Comparison of ENCODE assay signal across 14 cellular contexts in the genomic region with DNA sequence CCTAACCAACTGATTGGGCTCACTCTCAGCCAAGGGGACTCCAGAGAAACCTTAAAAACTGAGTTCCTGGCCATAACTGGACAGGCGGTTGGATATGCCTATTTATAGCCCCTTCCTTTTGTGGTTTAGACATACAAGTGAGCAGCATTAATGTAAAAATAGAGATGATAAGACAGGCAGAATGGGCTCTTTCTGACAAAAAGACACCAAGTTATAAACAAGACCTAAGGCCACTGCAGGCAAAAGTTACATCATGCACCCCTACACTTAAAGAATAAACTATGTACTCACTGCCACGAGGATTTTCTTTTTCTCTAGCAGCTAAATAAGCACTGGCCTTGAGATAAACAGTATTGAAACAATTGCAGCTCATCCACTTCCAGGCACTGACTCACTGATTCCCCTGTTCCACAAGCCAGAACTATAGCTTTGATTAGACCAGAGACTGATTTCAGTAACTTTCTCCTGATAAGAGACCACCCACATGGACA. TPM values are rescaled to one million over a fixed set of nuclear protein-coding genes. Genes with fewer than 3 reads are reported as not detected.
DNase-seq lines count a peak whose midpoint lies in the region; ATAC-seq, FAIRE-seq and TF ChIP-seq lines count a peak whose summit lies in the region.
"Had no signal": no experiment of that assay in that cellular context is flagged by ENCODE, and none has a peak within 500 bp of the region (broad histone marks: within the 10 kb centered on the region; RNA-seq: fewer than 3 reads in every experiment).

No MANE protein-coding gene starts in this region.

- H3K79me2 ChIP-seq in Loucy (ENCODE audit: insufficient read depth, low read length) (no peaks in the 10 kb centered on the region), K562 (ENCODE audit: control insufficient read depth, insufficient read depth, low read length) (no peaks in the 10 kb centered on the region)

- no peak overlapping the region for H3K4me3 ChIP-seq in AG04450 (ENCODE audit: low read depth, low read length)
- peak overlapping the region; percentile 46 for H3K4me3 ChIP-seq in Loucy (ENCODE audit: low read length, poor library complexity, severe bottlenecking)
- H3K4me3 ChIP-seq in K562: no peak overlapping the region
- H3K4me3 ChIP-seq in lower leg skin (ENCODE audit: low read depth, poor library complexity, severe bottlenecking): no peak overlapping the region
- no peak overlapping the region for H3K4me3 ChIP-seq in HAP-1

- H3K4me2 ChIP-seq in Loucy (ENCODE audit: low read depth, low read length, poor library complexity, severe bottlenecking): peak overlapping the region; percentile 75
- H3K4me2 ChIP-seq in K562 (ENCODE audit: insufficient read depth, low read length): no peak overlapping the region

- intact Hi-C loops in K562 (cut with micrococcal nuclease) (no loop called here), lower leg skin (cut with DNase I; ENCODE audit: low total_unique reads) (no loop called here)

- TF ChIP-seq POLR2A in K562 (conservative IDR thresholded peaks at IDR 0.05) (no peak), lower leg skin (IDR thresholded peaks at IDR 0.05) (no peak)

- H3K27me3 ChIP-seq in AG04450 (ENCODE audit: control insufficient read depth, insufficient read depth, low read length): no peaks in the 10 kb centered on the region
- no peaks in the 10 kb centered on the region for H3K27me3 ChIP-seq in Loucy (ENCODE audit: insufficient read depth, low read length, poor library complexity, severe bottlenecking)
- no peaks in the 10 kb centered on the region for H3K27me3 ChIP-seq in K562 (ENCODE audit: control insufficient read depth in 2 of 2, insufficient read depth in 2 of 2, low read length in 2 of 2)
- H3K27me3 ChIP-seq in HAP-1 (ENCODE audit: low read depth): no peaks in the 10 kb centered on the region

- no peak for FAIRE-seq in K562 (lab: Jason Lieb, UNC)

- no peak for TF ChIP-seq RAD21 in K562 (CRISPR knock-in tag; conservative IDR thresholded peaks at IDR 0.05 in 1 of 2, IDR thresholded peaks at IDR 0.05 in 1 of 2)

- H3K36me3 ChIP-seq in Loucy (ENCODE audit: insufficient read depth, low read length) (no peaks in the 10 kb centered on the region), K562 (ENCODE audit: control insufficient read depth, insufficient read depth, low read length) (no peaks in the 10 kb centered on the region), HAP-1 (replicated peaks) (no peaks in the 10 kb centered on the region)

- H3K9me2 ChIP-seq in Loucy (replicated peaks; ENCODE audit: low read depth, low read length): no peaks in the 10 kb centered on the region

- BruUV-seq in K562 (replicated peaks; lab: Mats Ljungman, UMichigan): no TSS peak

- peaks cover 71% of the 10 kb centered on the region for H3K4me1 ChIP-seq in Loucy (ENCODE audit: insufficient read depth, low read length, poor library complexity, severe bottlenecking)
- H3K4me1 ChIP-seq in K562 (replicated peaks in 1 of 2; ENCODE audit: control insufficient read depth in 2 of 2, insufficient read depth in 2 of 2, low read length in 2 of 2): peaks cover 0 to 20% of the 10 kb centered on the region in 2 experiments; a peak in 3 of 5 replicates
- no peaks in the 10 kb centered on the region for H3K4me1 ChIP-seq in HAP-1

- no peaks in the 10 kb centered on the region for H3K9me1 ChIP-seq in K562 (ENCODE audit: control insufficient read depth, insufficient read depth, low read length)

- no peaks in the 10 kb centered on the region for H4K20me1 ChIP-seq in Loucy (ENCODE audit: insufficient read depth, low read length, poor library complexity, severe bottlenecking)
- no peaks in the 10 kb centered on the region for H4K20me1 ChIP-seq in K562 (replicated peaks; ENCODE audit: control insufficient read depth, insufficient read depth, low read length)

- TF ChIP-seq EP300 in K562 (IDR thresholded peaks at IDR 0.05; ENCODE audit: low read length): no peak

- in situ Hi-C loops in K562 (cut with MboI): no loop called here
- in situ Hi-C loops in HAP-1 (cut with MboI; ENCODE audit: low sequenced_read_pairs): no loop called here

- ATAC-seq in K562: no peak; the same call in none of the 3 replicates

- DNase-seq in AG04450 (ENCODE audit: low read depth, low spot score) (peak; percentile 67), K562 (ENCODE audit: extremely low read depth in 1 of 4, low spot score in 3 of 4) (no peak), iris pigment epithelial cell (ENCODE audit: low read depth) (peak; percentile 89), lower leg skin (ENCODE audit: low spot score in 2 of 2) (no peak), HAP-1 (ENCODE audit: low spot score in 2 of 2) (no peak), medulla oblongata (ENCODE audit: extremely low spot score) (no peak), DMS 273 treated with DMSO at 0.1 percent for 48 hours (lab: John Stamatoyannopoulos, UW) (no peak)
- DNase-seq: activated B cell treated with CpG ODN at 0.5 μM for 24 hours, cortex of kidney, NCI-H1436 treated with DMSO at 0.1 percent for 48 hours, occipital lobe had no signal

- H2AFZ ChIP-seq in Loucy (ENCODE audit: low read length): 0 out of 2 replicates have a peak overlapping the region, but pooled peaks have one; percentile 5
- peak overlapping the region; percentile 54 for H2AFZ ChIP-seq in K562 (ENCODE audit: low read depth, low read length)

- POLR2A ChIA-PET in AG04450 (lab: Yijun Ruan, JAX): no interaction called here
- POLR2A ChIA-PET in K562 (lab: Yijun Ruan, JAX): no interaction called here

- CTCF ChIA-PET in AG04450 (lab: Charles Lee) (no interaction called here), K562 (lab: Yijun Ruan, JAX; ENCODE audit: low intra/inter-chr PET ratio) (no interaction called here)

- WGBS in K562 (ENCODE audit: insufficient coverage, low coverage, missing lambda C conversion rate): 0% methylated on average over 2 of the region's 2 CpGs
- WGBS in lower leg skin, 2 donors: 29 to 42% methylated on average over 2 of the region's 2 CpGs

- TF ChIP-seq CTCF in AG04450 (IDR thresholded peaks at IDR 0.05; ENCODE audit: low read depth, low read length): no peak
- TF ChIP-seq CTCF in Loucy (conservative IDR thresholded peaks at IDR 0.05; ENCODE audit: low read length): no peak
- TF ChIP-seq CTCF in K562 (IDR thresholded peaks at IDR 0.05 in 2 of 3, conservative IDR thresholded peaks at IDR 0.05 in 1 of 3; ENCODE audit: insufficient read depth in 2 of 3, low read depth in 1 of 3, low read length in 3 of 3): no peak
- TF ChIP-seq CTCF in lower leg skin (IDR thresholded peaks at IDR 0.05): no peak

- H3F3A ChIP-seq in Loucy (ENCODE audit: low read depth): peaks cover 17% of the 10 kb centered on the region

- H3K9ac ChIP-seq in Loucy (ENCODE audit: low read depth, low read length, poor library complexity, severe bottlenecking): peak overlapping the region; percentile 78
- H3K9ac ChIP-seq in K562 (ENCODE audit: insufficient read depth in 1 of 2, low read depth in 2 of 2, low read length in 2 of 2): no peak overlapping the region

- H3K27ac ChIP-seq in AG04450 (ENCODE audit: low read depth, low read length): peak overlapping the region; percentile 85
- H3K27ac ChIP-seq in K562 (ENCODE audit: extremely low read depth, low read depth, low read length): no peak overlapping the region; the same call in 2 of the 3 replicates

- H3K9me3 ChIP-seq in AG04450 (ENCODE audit: control insufficient read depth, insufficient read depth, low read length) (no peaks in the 10 kb centered on the region), Loucy (ENCODE audit: insufficient read depth, low read depth, low read length) (no peaks in the 10 kb centered on the region), K562 (replicated peaks; ENCODE audit: control insufficient read depth, insufficient read depth, low read depth, low read length) (no peaks in the 10 kb centered on the region), HAP-1 (no peaks in the 10 kb centered on the region)

TF ChIP-seq in K562, 482 proteins besides CTCF, POLR2A, EP300 and RAD21 (continues in another document):
- TF ChIP-seq CBFA2T3 (IDR thresholded peaks at IDR 0.05) (peak; percentile 23; the same call in 1 of the 2 replicates), ATF4 (CRISPR knock-in tag; IDR thresholded peaks at IDR 0.05) (0 out of 2 replicates have a peak, but pooled peaks have one; percentile 58), RCOR1 (IDR thresholded peaks at IDR 0.05; ENCODE audit: borderline replicate concordance in 1 of 2, low read depth in 2 of 2, low read length in 2 of 2) (0 out of 4 replicates have a peak, but pooled peaks of 1 of the 2 experiments have one; percentile 40)

RNA-seq across cellular contexts. Expression of gene SUCNR1, which starts 30.1 kb away (rescaled TPM):
- polyA plus RNA-seq in AG04450 (2011; rRNA removed): 0.01 TPM in 1 of 2 replicates, not detected in the other
- polyA minus RNA-seq in AG04450 (2011; rRNA and poly(A)+ RNA removed): not detected in 2 replicates
- total RNA-seq in K562 (2011; cell fraction: chromatin; rRNA removed; ENCODE audit: low replicate concordance): not detected in 2 replicates
- total RNA-seq in K562 (2011; cell fraction: nucleolus; rRNA removed): not detected in 2 replicates
- 0.15 TPM in 2 replicates for total RNA-seq in K562 (2011; cell fraction: nucleoplasm; rRNA removed)
- total RNA-seq in K562 (2014; rRNA removed): 0.08 and 0.14 TPM in 2 replicates
- total RNA-seq in K562 (2014; rRNA removed; fragmentation: Illumina TruSeq; extraction: Trizol): 0.13 and 0.15 TPM in 2 replicates
- total RNA-seq in K562 (2015; rRNA removed; fragmentation: Illumina TruSeq; extraction: Trizol): 0.54 and 0.57 TPM in 2 replicates
- total RNA-seq in K562 (2021): 0.09 and 0.24 TPM in 2 replicates
- 0.04 and 0.07 TPM in 2 replicates for polyA plus RNA-seq in K562 (2011; rRNA removed)
- polyA plus RNA-seq in K562 (2011; cell fraction: cytosol; rRNA removed): 0.04 TPM in 1 of 2 replicates, not detected in the other
- 0.06 TPM in 2 replicates for polyA plus RNA-seq in K562 (2011; cell fraction: nucleus; rRNA removed)
- polyA plus RNA-seq in K562 (2012): 0.33 and 0.68 TPM in 2 replicates
- 0.11 and 0.13 TPM in 2 replicates for polyA plus RNA-seq in K562 (2014; fragmentation: Illumina TruSeq; extraction: Trizol)
- polyA plus RNA-seq in K562 (2014; fragmentation: Nextera tagmentation; extraction: Ambion mirVana): under 1 TPM; 0.08 to 0.10 TPM
- 0.08 and 0.12 TPM in 2 replicates for polyA plus RNA-seq in K562 (2014; rRNA removed)
- 0.07 and 0.09 TPM in 2 replicates for polyA minus RNA-seq in K562 (2011; rRNA and poly(A)+ RNA removed)
- polyA minus RNA-seq in K562 (2011; cell fraction: cytosol; rRNA and poly(A)+ RNA removed): not detected in 2 replicates
- polyA minus RNA-seq in K562 (2011; cell fraction: nucleus; rRNA and poly(A)+ RNA removed): not detected in 2 replicates
- total RNA-seq in lower leg skin: 1 to 10 TPM in 2 of 4 donors, under 1 TPM in 2; 0.64 to 1.5 (median 0.95) TPM
- total RNA-seq: activated B cell treated with CpG ODN at 0.5 μM for 24 hours, OCI-LY7 had no signal
- polyA plus RNA-seq: BJ had no signal

Comparison
In these comparisons a context has a peak if more than half of its experiments do, and no peak if none do; other contexts are left out.
1. DNase-seq: peak in AG04450 (single experiment) and iris pigment epithelial cell (single experiment); none in K562 (0 of 4), lower leg skin (0 of 2), HAP-1 (0 of 2), medulla oblongata (single experiment) and DMS 273 treated with DMSO at 0.1 percent for 48 hours (single experiment).